ENCODE assay signal across 8 cellular contexts in the genomic region with DNA sequence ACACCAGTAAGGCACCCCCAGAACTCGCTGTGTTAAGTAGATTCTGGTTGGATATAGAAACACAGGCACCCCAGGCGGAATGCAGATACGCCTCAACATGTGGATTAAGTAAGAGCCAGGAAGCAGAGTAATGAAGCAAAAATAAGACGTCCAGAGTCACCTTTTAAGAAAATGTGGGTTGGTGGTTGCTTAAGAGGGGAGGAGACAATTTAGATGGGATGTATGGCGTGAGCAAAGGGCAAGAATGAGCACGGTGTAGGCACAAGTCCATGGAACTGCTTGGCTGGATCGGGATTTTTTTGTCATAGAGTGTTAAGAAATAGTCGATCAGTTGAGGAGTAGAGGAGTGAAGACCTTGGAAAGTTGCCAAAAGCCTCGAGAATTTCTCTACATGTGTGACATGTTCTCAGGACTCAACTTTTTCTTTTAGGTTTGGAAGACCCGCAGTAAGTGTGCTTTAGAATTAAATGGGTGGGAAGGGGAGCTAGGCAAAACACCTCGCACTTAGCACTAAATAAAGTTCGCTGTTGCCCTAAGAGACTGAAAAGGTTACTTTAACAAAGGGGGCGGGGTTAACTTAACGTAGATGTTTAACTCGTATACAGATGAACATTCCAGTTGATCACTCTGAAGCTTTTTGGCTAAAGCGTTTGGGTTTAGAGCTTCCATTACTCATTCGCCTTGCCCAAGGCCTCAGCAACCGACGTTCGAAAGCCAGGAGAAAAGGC. TPM values are rescaled to one million over a fixed set of nuclear protein-coding genes. Genes with fewer than 3 reads are reported as not detected.
DNase-seq lines count a peak whose midpoint lies in the region; ATAC-seq and TF ChIP-seq lines count a peak whose summit lies in the region.

No MANE protein-coding gene starts in this region.

- CTCF ChIA-PET in GM10248 (lab: Yijun Ruan, JAX): interaction anchor here (0.8 to 1.6 kb wide), 11 partner anchors 8 to 411 kb away, joined by 3 to 8 read pairs (median 3); no protein-coding TSS in a partner anchor

- peak overlapping the region; percentile 79 for H3K4me3 ChIP-seq in GM12864 (ENCODE audit: low read depth, low read length)

- ATAC-seq in central memory CD8-positive, alpha-beta T cell (replicated peaks; ENCODE audit: extremely low read depth, poor library complexity, severe bottlenecking): peak; percentile 22
- ATAC-seq in naive B cell (ENCODE audit: low read depth in 2 of 2) (peak; percentile 31 to 37), HG02870 (IDR thresholded peaks at IDR 0.05; ENCODE audit: unreplicated experiment) (no peak)

- H3K4me3 Mint-ChIP-seq in central memory CD8-positive, alpha-beta T cell: peak overlapping the region; percentile 100
- H3K4me3 Mint-ChIP-seq in naive B cell: peak overlapping the region; percentile 93 to 100 (median 99)

- H3K27ac Mint-ChIP-seq in central memory CD8-positive, alpha-beta T cell (ENCODE audit: low read depth): peak overlapping the region; percentile 100
- H3K27ac Mint-ChIP-seq in naive B cell: peak overlapping the region; percentile 99 to 100 (median 100)

- DNase-seq in GM12864 (ENCODE audit: low read depth) (no peak), NAMALWA (ENCODE audit: low spot score) (peak; percentile 21), naive B cell (no peak), GM10248 (ENCODE audit: extremely low spot score) (no peak), G401 (ENCODE audit: low spot score) (no peak), glomerular visceral epithelial cell (ENCODE audit: extremely low spot score) (no peak)
- no peak for DNase-seq in central memory CD8-positive, alpha-beta T cell (ENCODE audit: low spot score in 2 of 2)

- in situ Hi-C loops in G401 (cut with HindIII; ENCODE audit: low sequenced_read_pairs): no loop called here

- no peaks in the 10 kb centered on the region for H3K9me3 Mint-ChIP-seq in central memory CD8-positive, alpha-beta T cell
- H3K9me3 Mint-ChIP-seq in naive B cell: peaks cover 0 to 3% (median 0%) of the 10 kb centered on the region in 7 donors

- H3K36me3 Mint-ChIP-seq in central memory CD8-positive, alpha-beta T cell (ENCODE audit: insufficient read depth): peaks cover 28% of the 10 kb centered on the region
- peaks cover 9 to 13% of the 10 kb centered on the region in 2 donors for H3K36me3 Mint-ChIP-seq in naive B cell

- POLR2A ChIA-PET in GM10248 (lab: Yijun Ruan, JAX): interaction anchor here (0.5 to 0.6 kb wide), 2 partner anchors 13 to 83 kb away, joined by 3 read pairs; no protein-coding TSS in a partner anchor

- H3K4me1 Mint-ChIP-seq in central memory CD8-positive, alpha-beta T cell: peaks cover 31% of the 10 kb centered on the region
- H3K4me1 Mint-ChIP-seq in naive B cell: peaks cover 33 to 63% (median 61%) of the 10 kb centered on the region in 3 donors

- H3K27me3 Mint-ChIP-seq in central memory CD8-positive, alpha-beta T cell: no peaks in the 10 kb centered on the region
- no peaks in the 10 kb centered on the region for H3K27me3 Mint-ChIP-seq in naive B cell

- TF ChIP-seq CTCF in GM12864 (IDR thresholded peaks at IDR 0.05; ENCODE audit: low read depth, low read length, missing control alignments) (no peak), GM10248 (IDR thresholded peaks at IDR 0.05; ENCODE audit: control extremely low read depth, extremely low read depth, low read depth, missing control alignments) (no peak)

RNA-seq across cellular contexts. Expression of a gene that starts 0.7 kb away (rescaled TPM):
- polyA plus RNA-seq in naive B cell (ENCODE audit: low read depth in 6 of 6): 10 to 100 TPM; 14.8 to 24.4 (median 20.7) TPM
- 20.1 and 20.3 TPM in 2 replicates for total RNA-seq in G401 (2014; rRNA removed; shearing (Covaris generic))
